Comparison of ENCODE assay signal across 15 cellular contexts in the genomic region with DNA sequence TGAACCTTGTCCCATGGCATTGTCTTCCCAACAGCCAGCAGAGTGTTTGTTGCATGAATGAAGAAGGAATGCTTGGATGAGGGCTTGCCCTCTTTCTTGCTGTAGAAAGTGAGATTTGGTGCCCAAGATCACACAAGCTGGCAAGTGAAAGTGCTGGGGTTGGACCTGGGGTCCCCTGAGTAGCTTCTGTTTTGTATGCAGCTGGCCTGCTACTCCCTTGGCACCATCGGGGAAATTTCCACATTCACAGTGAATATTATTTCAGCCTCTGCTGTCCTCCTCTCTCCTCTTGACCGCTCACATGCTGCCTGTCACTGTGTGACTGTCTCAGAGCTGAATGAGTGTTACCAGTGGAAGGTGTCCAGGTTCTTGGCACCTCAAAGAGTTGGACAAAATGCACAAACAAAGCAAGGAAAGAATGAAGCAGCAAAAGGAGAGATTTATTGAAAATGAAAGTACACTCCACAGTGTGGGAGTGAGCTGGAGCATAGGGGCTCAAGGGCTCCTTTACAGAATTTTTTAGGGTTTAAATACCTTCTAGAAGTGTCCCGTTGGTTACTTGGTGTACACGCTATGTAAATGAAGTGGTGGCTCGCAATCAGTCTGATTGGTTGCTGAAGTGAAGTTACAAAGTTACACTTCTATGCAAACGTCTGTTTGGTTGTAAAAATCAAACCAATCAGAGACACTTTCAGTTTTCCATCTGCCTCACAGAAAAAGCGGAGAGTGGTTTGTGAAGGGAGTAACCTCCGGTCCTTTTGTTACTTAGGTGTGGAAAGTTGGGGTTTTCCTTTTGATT.
A peak's percentile ranks its signal among the peaks of the same experiment; 100 is the strongest.
DNase-seq lines count a peak whose midpoint lies in the region; ATAC-seq and TF ChIP-seq lines count a peak whose summit lies in the region.
"Had no signal": no experiment of that assay in that cellular context is flagged by ENCODE, and none has a peak within 500 bp of the region (broad histone marks: within the 10 kb centered on the region; RNA-seq: fewer than 3 reads in every experiment).

No MANE protein-coding gene starts in this region.

- intact Hi-C loops in activated T-helper 1 cell treated with anti-CD3 and anti-CD28 coated beads, Interleukin-12 subunit alpha, Interleukin-12 subunit beta, Interleukin-2, Interleukin-4 antibody, amounts not matched to agents 30 ng/mL and 10 ng/mL and 1 ng/mL, durations not matched to agents 14 hours and 24 hours and 36 hours (cut with micrococcal nuclease), result no loop called here

- ATAC-seq in HG03280 (IDR thresholded peaks at IDR 0.05; ENCODE audit: unreplicated experiment) (no peak), HG03442 (IDR thresholded peaks at IDR 0.05; ENCODE audit: unreplicated experiment) (no peak)
- ATAC-seq: body of pancreas, Panc1 had no signal

- peak overlapping the region; percentile 72 for H3K27ac Mint-ChIP-seq in activated T-helper 1 cell treated with anti-CD3 and anti-CD28 coated beads, Interleukin-12 subunit alpha, Interleukin-12 subunit beta, Interleukin-2, Interleukin-4 antibody, amounts not matched to agents 30 ng/mL and 10 ng/mL and 1 ng/mL, durations not matched to agents 14 hours and 24 hours and 36 hours

- H3K9me3 Mint-ChIP-seq in activated T-helper 1 cell treated with anti-CD3 and anti-CD28 coated beads, Interleukin-12 subunit alpha, Interleukin-12 subunit beta, Interleukin-2, Interleukin-4 antibody, amounts not matched to agents 30 ng/mL and 10 ng/mL and 1 ng/mL, durations not matched to agents 14 hours and 24 hours and 36 hours, result no peaks in the 10 kb centered on the region

- H3K36me3 Mint-ChIP-seq in activated T-helper 1 cell treated with anti-CD3 and anti-CD28 coated beads, Interleukin-12 subunit alpha, Interleukin-12 subunit beta, Interleukin-2, Interleukin-4 antibody, amounts not matched to agents 30 ng/mL and 10 ng/mL and 1 ng/mL, durations not matched to agents 14 hours and 24 hours and 36 hours (ENCODE audit: low read depth), result peaks cover 44% of the 10 kb centered on the region

- H3K4me1 Mint-ChIP-seq in activated T-helper 1 cell treated with anti-CD3 and anti-CD28 coated beads, Interleukin-12 subunit alpha, Interleukin-12 subunit beta, Interleukin-2, Interleukin-4 antibody, amounts not matched to agents 30 ng/mL and 10 ng/mL and 1 ng/mL, durations not matched to agents 14 hours and 24 hours and 36 hours (ENCODE audit: low read depth), result peaks cover 13% of the 10 kb centered on the region

- no peaks in the 10 kb centered on the region for H3K27me3 Mint-ChIP-seq in activated T-helper 1 cell treated with anti-CD3 and anti-CD28 coated beads, Interleukin-12 subunit alpha, Interleukin-12 subunit beta, Interleukin-2, Interleukin-4 antibody, amounts not matched to agents 30 ng/mL and 10 ng/mL and 1 ng/mL, durations not matched to agents 14 hours and 24 hours and 36 hours (ENCODE audit: insufficient read depth)

- TF ChIP-seq CTCF in GM12865 (IDR thresholded peaks at IDR 0.05; ENCODE audit: insufficient read depth, low read depth, low read length, missing control alignments), result no peak

- peak overlapping the region; percentile 30 for H3K27ac ChIP-seq in layer of hippocampus (ENCODE audit: low read depth, low read length)
- peak overlapping the region; percentile 27 for H3K27ac ChIP-seq in substantia nigra (ENCODE audit: low read depth, low read length, poor library complexity, severe bottlenecking)
- H3K27ac ChIP-seq: body of pancreas, C4-2B had no signal

- H3K4me3 Mint-ChIP-seq in activated T-helper 1 cell treated with anti-CD3 and anti-CD28 coated beads, Interleukin-12 subunit alpha, Interleukin-12 subunit beta, Interleukin-2, Interleukin-4 antibody, amounts not matched to agents 30 ng/mL and 10 ng/mL and 1 ng/mL, durations not matched to agents 14 hours and 24 hours and 36 hours, result no peak overlapping the region

- no peaks in the 10 kb centered on the region for H3K27me3 ChIP-seq in layer of hippocampus (ENCODE audit: control insufficient read depth, insufficient read depth, low read length)
- H3K27me3 ChIP-seq: body of pancreas, stomach had no signal

- DNase-seq in GM12865 (ENCODE audit: low read depth), result peak; percentile 47
- DNase-seq in activated T-helper 1 cell treated with anti-CD3 and anti-CD28 coated beads, Interleukin-12 subunit alpha, Interleukin-12 subunit beta, Interleukin-2, Interleukin-4 antibody, amounts not matched to agents 30 ng/mL and 10 ng/mL and 1 ng/mL, durations not matched to agents 14 hours and 24 hours and 36 hours (ENCODE audit: low spot score), result no peak
- DNase-seq in substantia nigra (lab: John Stamatoyannopoulos, UW), result peak in 3 of 49 donors; percentile 7 to 17 (median 8)
- no peak for DNase-seq in NCI-H128 (lab: John Stamatoyannopoulos, UW; ENCODE audit: unreplicated experiment)
- DNase-seq: activated effector memory CD4-positive, alpha-beta T cell treated with anti-CD3 and anti-CD28 coated beads, Interleukin-2, amount 50 U/mL, for 16 hours; body of pancreas; NCI-H774; SK-N-SH; stimulated activated CD4-positive, alpha-beta T cell treated with anti-CD3 and anti-CD28 coated beads, Interleukin-12 subunit alpha, Interleukin-12 subunit beta, amount 100 ng/mL, for 4 hours; stomach had no signal

- peak overlapping the region; percentile 11 for H3K4me3 ChIP-seq in GM12865 (ENCODE audit: low read depth, low read length)
- H3K4me3 ChIP-seq: body of pancreas had no signal
